In genomic region chr3:23611737-23612295, GRCh38 we compare ENCODE assay signal across 8 cellular contexts.
DNase-seq lines count a peak whose midpoint lies in the region; ATAC-seq, FAIRE-seq and TF ChIP-seq lines count a peak whose summit lies in the region.

No MANE protein-coding gene starts in this region.

- ATAC-seq in HG02970 (IDR thresholded peaks at IDR 0.05; ENCODE audit: low FRiP score, unreplicated experiment), result no peak
- no peak for ATAC-seq in CD8-positive, alpha-beta T cell

- peak overlapping the region; percentile 29 for H2AFZ ChIP-seq in mammary epithelial cell (ENCODE audit: low read depth, low read length)

- CTCF ChIA-PET in mammary epithelial cell (lab: Charles Lee; ENCODE audit: low non-redundant PET), result no interaction called here
- CTCF ChIA-PET in CD8-positive, alpha-beta T cell (lab: Charles Lee), result no interaction called here

- dilution Hi-C loops in mammary epithelial cell (cut with HindIII; ENCODE audit: low sequenced_read_pairs), result no loop called here

- no peak overlapping the region for H3K27ac ChIP-seq in mammary epithelial cell (ENCODE audit: insufficient read depth, low read depth, low read length)
- no peak overlapping the region for H3K27ac ChIP-seq in CD8-positive, alpha-beta T cell (ENCODE audit: low read depth, low read length)

- peaks cover 26% of the 10 kb centered on the region for H3K4me1 Mint-ChIP-seq in mesothelial cell of epicardium
- H3K4me1 Mint-ChIP-seq in CD8-positive, alpha-beta T cell (ENCODE audit: low read depth), result peaks cover 3% of the 10 kb centered on the region

- no peak overlapping the region for H3K4me3 ChIP-seq in mammary epithelial cell (replicated peaks in 1 of 3; ENCODE audit: insufficient read depth in 1 of 3, low read depth in 2 of 3, low read length in 3 of 3)
- H3K4me3 ChIP-seq in CD8-positive, alpha-beta T cell (ENCODE audit: low read depth, low read length), result no peak overlapping the region

- no peak for TF ChIP-seq CTCF in mammary epithelial cell (conservative IDR thresholded peaks at IDR 0.05 in 1 of 2, IDR thresholded peaks at IDR 0.05 in 1 of 2; ENCODE audit: extremely low read depth in 1 of 2, insufficient read depth in 1 of 2, low read depth in 1 of 2, low read length in 2 of 2)
- no peak for TF ChIP-seq CTCF in mesothelial cell of epicardium (IDR thresholded peaks at IDR 0.05; ENCODE audit: unreplicated experiment)
- no peak for TF ChIP-seq CTCF in CD8-positive, alpha-beta T cell (IDR thresholded peaks at IDR 0.05)

- H3K36me3 Mint-ChIP-seq in mesothelial cell of epicardium, result no peaks in the 10 kb centered on the region
- H3K36me3 Mint-ChIP-seq in CD8-positive, alpha-beta T cell, result no peaks in the 10 kb centered on the region

- in situ Hi-C loops in mammary epithelial cell (cut with MboI; ENCODE audit: low sequenced_read_pairs in 2 of 2), result no loop called here

- peak overlapping the region; percentile 20 for H3K4me3 Mint-ChIP-seq in mesothelial cell of epicardium
- H3K4me3 Mint-ChIP-seq in CD8-positive, alpha-beta T cell, result no peak overlapping the region

- no peak overlapping the region for H3K27ac Mint-ChIP-seq in mesothelial cell of epicardium
- H3K27ac Mint-ChIP-seq in CD8-positive, alpha-beta T cell, result no peak overlapping the region

- H3K4me1 ChIP-seq in mammary epithelial cell (ENCODE audit: insufficient read depth, low read length), result no peaks in the 10 kb centered on the region
- no peaks in the 10 kb centered on the region for H3K4me1 ChIP-seq in CD8-positive, alpha-beta T cell (ENCODE audit: insufficient read depth, low read length)

- DNase-seq in A172 (ENCODE audit: low spot score) (peak; percentile 44), HTR-8/SVneo (ENCODE audit: insufficient read length, low spot score) (peak; percentile 38), mammary epithelial cell (no peak), mesothelial cell of epicardium (ENCODE audit: low spot score in 2 of 2, unreplicated experiment in 2 of 2) (peak; percentile 53 to 75), DMS 273 (lab: John Stamatoyannopoulos, UW; ENCODE audit: unreplicated experiment) (no peak), NCI-H1436 treated with DMSO at 0.1 percent for 48 hours (lab: John Stamatoyannopoulos, UW) (no peak)
- no peak for DNase-seq in CD8-positive, alpha-beta T cell

- no peak overlapping the region for H3K9ac ChIP-seq in mammary epithelial cell (ENCODE audit: insufficient read depth, low read length)

- no peak overlapping the region for H3K4me2 ChIP-seq in mammary epithelial cell (ENCODE audit: insufficient read depth, low read depth, low read length)

- H3K27me3 Mint-ChIP-seq in mesothelial cell of epicardium (ENCODE audit: low read depth), result peaks cover 55% of the 10 kb centered on the region
- H3K27me3 Mint-ChIP-seq in CD8-positive, alpha-beta T cell (ENCODE audit: low read depth), result no peaks in the 10 kb centered on the region

- H3K27me3 ChIP-seq in mammary epithelial cell (ENCODE audit: insufficient read depth, low read length), result no peaks in the 10 kb centered on the region
- no peaks in the 10 kb centered on the region for H3K27me3 ChIP-seq in CD8-positive, alpha-beta T cell (ENCODE audit: insufficient read depth, low read length)

- WGBS in mammary epithelial cell (ENCODE audit: low coverage, missing lambda C conversion rate), result 68% methylated on average over 9 of the region's 13 CpGs

- H3K79me2 ChIP-seq in mammary epithelial cell (ENCODE audit: insufficient read depth, low read length), result no peaks in the 10 kb centered on the region

- POLR2A ChIA-PET in CD8-positive, alpha-beta T cell (lab: Charles Lee), result no interaction called here

- H4K20me1 ChIP-seq in mammary epithelial cell (ENCODE audit: insufficient read depth, low read length), result no peaks in the 10 kb centered on the region

- H3K9me3 ChIP-seq in mammary epithelial cell (replicated peaks; ENCODE audit: insufficient read depth, low read length), result no peaks in the 10 kb centered on the region
- no peaks in the 10 kb centered on the region for H3K9me3 ChIP-seq in CD8-positive, alpha-beta T cell (ENCODE audit: low read length)

- H3K36me3 ChIP-seq in mammary epithelial cell (ENCODE audit: insufficient read depth, low read length), result no peaks in the 10 kb centered on the region
- H3K36me3 ChIP-seq in CD8-positive, alpha-beta T cell (ENCODE audit: insufficient read depth, low read length), result no peaks in the 10 kb centered on the region

- no peaks in the 10 kb centered on the region for H3K9me3 Mint-ChIP-seq in mesothelial cell of epicardium
- no peaks in the 10 kb centered on the region for H3K9me3 Mint-ChIP-seq in CD8-positive, alpha-beta T cell

- intact Hi-C loops in mammary epithelial cell (cut with micrococcal nuclease), result no loop called here
- intact Hi-C loops in CD8-positive, alpha-beta T cell (cut with DNase I, micrococcal nuclease), result no loop called here

- BruUV-seq in mammary epithelial cell (replicated peaks; lab: Mats Ljungman, UMichigan), result no TSS peak

- FAIRE-seq in HTR-8/SVneo (lab: Jason Lieb, UNC), result no peak

Comparison
In these comparisons a context has a peak if more than half of its experiments do, and no peak if none do; other contexts are left out.
1. DNase-seq: peak in A172 (single experiment), HTR-8/SVneo (single experiment) and mesothelial cell of epicardium (2 of 2); none in mammary epithelial cell (single experiment), DMS 273 (single experiment), NCI-H1436 treated with DMSO at 0.1 percent for 48 hours (single experiment) and CD8-positive, alpha-beta T cell (0 of 7).